ENCODE assay signal across 8 cellular contexts in genomic region chr10:131981429-131982184, GRCh38.
DNase-seq lines count a peak whose midpoint lies in the region; ATAC-seq and TF ChIP-seq lines count a peak whose summit lies in the region.

TSS of gene BNIP3 (minus strand) at chr10:131981923. CDS start at chr10:131981806, 117 bp downstream.

- no peak for TF ChIP-seq CTCF in fibroblast of pulmonary artery (IDR thresholded peaks at IDR 0.05; ENCODE audit: low read length, missing control alignments)
- peak in 1 of 3 experiments; percentile 10 for TF ChIP-seq CTCF in nephron (IDR thresholded peaks at IDR 0.05; ENCODE audit: unreplicated experiment in 3 of 3)

- peak; percentile 91 for ATAC-seq in GM21515 (IDR thresholded peaks at IDR 0.05; ENCODE audit: unreplicated experiment)
- ATAC-seq in stimulated activated naive CD8-positive, alpha-beta T cell treated with anti-CD3 and anti-CD28 coated beads, Interleukin-15, Interleukin-2, amounts not matched to agents 100 U/mL and 50 U/mL, for 24 hours: peak; percentile 89

- peak within 1 kb of the TSS; percentile 87 to 90 (median 87) for H3K4me3 Mint-ChIP-seq in nephron

- DNase-seq in DMS153 (lab: John Stamatoyannopoulos, UW): peak; percentile 88
- peak; percentile 98 for DNase-seq in HuH-7 (ENCODE audit: low spot score)
- DNase-seq in RPMI8226: peak; percentile 82
- peak; percentile 92 for DNase-seq in activated effector memory CD4-positive, alpha-beta T cell treated with Interleukin-2 at 50 U/mL for 16 hours
- peak; percentile 96 for DNase-seq in fibroblast of pulmonary artery (ENCODE audit: low read depth)
- DNase-seq in stimulated activated naive CD8-positive, alpha-beta T cell treated with anti-CD3 and anti-CD28 coated beads, Interleukin-15, Interleukin-2, amounts not matched to agents 100 U/mL and 50 U/mL, for 24 hours: peak; percentile 97

- peaks cover 23% of the 10 kb centered on the region for H3K36me3 Mint-ChIP-seq in nephron (ENCODE audit: low read depth)

- peaks cover 34% of the 10 kb centered on the region for H3K4me1 Mint-ChIP-seq in nephron

- H3K4me3 ChIP-seq in fibroblast of pulmonary artery (replicated peaks; ENCODE audit: low read depth, low read length): peak within 1 kb of the TSS; percentile 73

- H3K9me3 Mint-ChIP-seq in nephron: peaks cover 19% of the 10 kb centered on the region

- H3K27me3 Mint-ChIP-seq in nephron (ENCODE audit: low read depth): no peaks in the 10 kb centered on the region

- H3K27ac Mint-ChIP-seq in nephron: peak within 1 kb of the TSS in 2 of 3 experiments; percentile 26 to 69

Comparison
In these comparisons a context has a peak if more than half of its experiments do, and no peak if none do; other contexts are left out.
1. Peak in every context shown above with its lines: DNase-seq, ATAC-seq and H3K4me3 ChIP-seq.